ENCODE assay signal across 8 cellular contexts in genomic region chr18:45295388-45295787, GRCh38.
"Had no signal": no experiment of that assay in that cellular context is flagged by ENCODE, and none has a peak within 500 bp of the region (broad histone marks: within the 10 kb centered on the region; RNA-seq: fewer than 3 reads in every experiment).

No MANE protein-coding gene starts in this region.

- H3K4me2 ChIP-seq: GM23338 had no signal

- H3K27ac ChIP-seq: HL-60 had no signal

- H3K4me3 ChIP-seq: GM23338 had no signal

- DNase-seq: H9, HCEC 1CT, KG1 had no signal

- H2AFZ ChIP-seq: GM23338 had no signal

- ATAC-seq: GM23338, HepG2 had no signal

- FAIRE-seq: H1, H54, HepG2 had no signal
